In the genomic region with DNA sequence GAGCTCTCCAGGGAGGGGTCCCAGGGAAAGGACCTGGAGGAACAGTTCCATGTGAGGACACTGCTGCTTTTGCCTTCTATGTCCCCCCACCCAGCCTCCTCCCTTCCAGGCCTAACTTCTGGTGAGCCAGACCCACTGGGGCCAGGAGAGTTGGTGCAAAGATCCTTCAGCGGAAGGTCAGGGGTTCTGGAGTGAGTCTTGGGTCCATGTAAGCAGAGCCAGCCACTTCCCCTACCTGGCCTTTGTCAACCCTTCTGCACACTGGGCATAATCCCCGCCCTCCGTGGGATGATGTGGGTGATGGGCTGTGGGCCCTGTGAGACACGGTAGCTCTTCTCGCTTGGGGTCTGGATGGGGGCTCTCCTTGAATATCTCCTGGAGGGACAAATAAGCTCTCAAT, we compare ENCODE assay signal across 21 cellular contexts.
DNase-seq lines count a peak whose midpoint lies in the region; ATAC-seq and TF ChIP-seq lines count a peak whose summit lies in the region.
"Had no signal": no experiment of that assay in that cellular context is flagged by ENCODE, and none has a peak within 500 bp of the region (broad histone marks: within the 10 kb centered on the region; RNA-seq: fewer than 3 reads in every experiment).

No MANE protein-coding gene starts in this region.

- H3K27me3 ChIP-seq in BLaER1 treated with 17β-estradiol and CSF1 and Interleukin-3, amounts not matched to agents 10 nM and 100 nM = no peaks in the 10 kb centered on the region
- peaks cover 19% of the 10 kb centered on the region for H3K27me3 ChIP-seq in endodermal cell (ENCODE audit: control insufficient read depth, insufficient read depth, low read length, poor library complexity, severe bottlenecking)

- no peak for ATAC-seq in stimulated activated memory B cell treated with anti-CD40 and anti-IgM and Interleukin-4, amounts not matched to agents 10 μg/mL and 1 μg/mL and 100 μg/mL, for 72 hours
- ATAC-seq in HG03108 (IDR thresholded peaks at IDR 0.05; ENCODE audit: unreplicated experiment) = no peak
- ATAC-seq: SK-N-SH treated with all-trans-retinoic acid at 6 μM for 48 hours had no signal

- H3K4me1 Mint-ChIP-seq in endodermal cell = peaks cover 26% of the 10 kb centered on the region
- peaks cover 36% of the 10 kb centered on the region for H3K4me1 Mint-ChIP-seq in neural crest cell
- H3K4me1 Mint-ChIP-seq in stimulated activated memory B cell treated with anti-CD40 and anti-IgM and Interleukin-4, amounts not matched to agents 10 μg/mL and 1 μg/mL and 100 μg/mL, for 72 hours = peaks cover 19% of the 10 kb centered on the region

- H3K27ac Mint-ChIP-seq in endodermal cell (no peak overlapping the region), neural crest cell (ENCODE audit: unreplicated experiment) (peak overlapping the region; percentile 96)
- H3K27ac Mint-ChIP-seq in stimulated activated memory B cell treated with anti-CD40 and anti-IgM and Interleukin-4, amounts not matched to agents 10 μg/mL and 1 μg/mL and 100 μg/mL, for 72 hours = peak overlapping the region; percentile 76
- H3K27ac Mint-ChIP-seq: CD4-positive, CD25-positive, alpha-beta regulatory T cell had no signal

- H3K4me2 ChIP-seq in BLaER1 treated with 17β-estradiol and CSF1 and Interleukin-3, amounts not matched to agents 10 nM and 100 nM = peak overlapping the region in 10 of 11 experiments; percentile 78 to 96 (median 93); a peak in 19 of 22 replicates

- H3K36me3 ChIP-seq in BLaER1 treated with 17β-estradiol and CSF1 and Interleukin-3, amounts not matched to agents 10 nM and 100 nM = no peaks in the 10 kb centered on the region
- no peaks in the 10 kb centered on the region for H3K36me3 ChIP-seq in endodermal cell (ENCODE audit: control insufficient read depth, insufficient read depth, low read length)
- H3K36me3 ChIP-seq: HAP-1 had no signal

- no peaks in the 10 kb centered on the region for H3K36me3 Mint-ChIP-seq in endodermal cell (ENCODE audit: low read depth)
- no peaks in the 10 kb centered on the region for H3K36me3 Mint-ChIP-seq in neural crest cell (ENCODE audit: low read depth)
- H3K36me3 Mint-ChIP-seq in stimulated activated memory B cell treated with anti-CD40 and anti-IgM and Interleukin-4, amounts not matched to agents 10 μg/mL and 1 μg/mL and 100 μg/mL, for 72 hours = no peaks in the 10 kb centered on the region
- H3K36me3 Mint-ChIP-seq: CD4-positive, CD25-positive, alpha-beta regulatory T cell had no signal

- 100% methylated on average over 2 to 5 of the region's 5 CpGs for WGBS in endodermal cell (ENCODE audit: insufficient coverage in 1 of 2, insufficient read length in 1 of 2), 2 experiments

- H3K4me1 ChIP-seq in BLaER1 treated with 17β-estradiol and CSF1 and Interleukin-3, amounts not matched to agents 10 nM and 100 nM = peaks cover 34 to 81% (median 76%) of the 10 kb centered on the region in 10 experiments
- peaks cover 23% of the 10 kb centered on the region for H3K4me1 ChIP-seq in endodermal cell (ENCODE audit: control insufficient read depth, insufficient read depth, low read length)
- H3K4me1 ChIP-seq: HAP-1 had no signal

- peak; percentile 35 for DNase-seq in endodermal cell
- no peak for DNase-seq in neural crest cell (ENCODE audit: low read depth, low spot score)
- DNase-seq in NCI-H2171 treated with DMSO at 0.1 percent for 48 hours (lab: John Stamatoyannopoulos, UW) = no peak
- no peak for DNase-seq in activated effector memory CD4-positive, alpha-beta T cell treated with anti-CD3 and anti-CD28 coated beads, Interleukin-2, amount 50 U/mL, for 16 hours
- DNase-seq: Caco-2; CD4-positive, CD25-positive, alpha-beta regulatory T cell; DMS153; GDM1; GM23248; KBM-7; MV-4-11; NCI-H226; NCI-H524; NCI-H82; OCI-M1; SHP77 treated with DMSO at 0.1 percent for 48 hours had no signal

- no peak overlapping the region for H3K4me3 ChIP-seq in BLaER1 treated with 17β-estradiol and CSF1 and Interleukin-3, amounts not matched to agents 10 nM and 100 nM
- H3K4me3 ChIP-seq in endodermal cell (ENCODE audit: low read length) = no peak overlapping the region
- H3K4me3 ChIP-seq: GM23248, HAP-1 had no signal

- H3K27me3 Mint-ChIP-seq in endodermal cell (ENCODE audit: insufficient read depth) (peaks cover 38% of the 10 kb centered on the region), neural crest cell (ENCODE audit: low read depth) (no peaks in the 10 kb centered on the region)
- H3K27me3 Mint-ChIP-seq in stimulated activated memory B cell treated with anti-CD40 and anti-IgM and Interleukin-4, amounts not matched to agents 10 μg/mL and 1 μg/mL and 100 μg/mL, for 72 hours = peaks cover 16% of the 10 kb centered on the region

- TF ChIP-seq CTCF in endodermal cell (conservative IDR thresholded peaks at IDR 0.05) (no peak), neural crest cell (conservative IDR thresholded peaks at IDR 0.05) (no peak)

- no peaks in the 10 kb centered on the region for H3K9me3 Mint-ChIP-seq in endodermal cell
- H3K9me3 Mint-ChIP-seq in neural crest cell = no peaks in the 10 kb centered on the region
- H3K9me3 Mint-ChIP-seq in stimulated activated memory B cell treated with anti-CD40 and anti-IgM and Interleukin-4, amounts not matched to agents 10 μg/mL and 1 μg/mL and 100 μg/mL, for 72 hours = no peaks in the 10 kb centered on the region
- H3K9me3 Mint-ChIP-seq: CD4-positive, CD25-positive, alpha-beta regulatory T cell had no signal

- H3K27ac ChIP-seq in BLaER1 treated with 17β-estradiol and CSF1 and Interleukin-3, amounts not matched to agents 10 nM and 100 nM = peak overlapping the region in 3 of 11 experiments; percentile 76 to 85 (median 81); a peak in 6 of 22 replicates
- H3K27ac ChIP-seq in endodermal cell (ENCODE audit: low read depth, low read length) = no peak overlapping the region
- H3K27ac ChIP-seq: GM23248 had no signal

- H3K4me3 Mint-ChIP-seq in endodermal cell = no peak overlapping the region
- no peak overlapping the region for H3K4me3 Mint-ChIP-seq in neural crest cell
- H3K4me3 Mint-ChIP-seq in stimulated activated memory B cell treated with anti-CD40 and anti-IgM and Interleukin-4, amounts not matched to agents 10 μg/mL and 1 μg/mL and 100 μg/mL, for 72 hours = no peak overlapping the region
- H3K4me3 Mint-ChIP-seq: CD4-positive, CD25-positive, alpha-beta regulatory T cell had no signal

- H3K9me3 ChIP-seq in BLaER1 treated with 17β-estradiol and CSF1 and Interleukin-3, amounts not matched to agents 10 nM and 100 nM (replicated peaks in 1 of 11) = peaks cover 0 to 15% (median 4%) of the 10 kb centered on the region in 11 experiments; a peak in 3 of 22 replicates
- no peaks in the 10 kb centered on the region for H3K9me3 ChIP-seq in endodermal cell (ENCODE audit: control insufficient read depth, low read length)
- H3K9me3 ChIP-seq: Caco-2, HAP-1 had no signal

- H4K20me1 ChIP-seq in BLaER1 treated with 17β-estradiol and CSF1 and Interleukin-3, amounts not matched to agents 10 nM and 100 nM = peaks cover 0 to 5% (median 0%) of the 10 kb centered on the region in 11 experiments; a peak in 2 of 22 replicates

- H3K9ac ChIP-seq in BLaER1 treated with 17β-estradiol and CSF1 and Interleukin-3, amounts not matched to agents 10 nM and 100 nM = peak overlapping the region in 2 of 11 experiments; percentile 70 to 76; a peak in 3 of 22 replicates
- H3K9ac ChIP-seq in endodermal cell (ENCODE audit: extremely low read depth, low read length, poor library complexity, severe bottlenecking) = no peak overlapping the region
- H3K9ac ChIP-seq: GM23248 had no signal
